8 cellular contexts compared by ENCODE assay signal in genomic region chr2:218781691-218782528, GRCh38. TPM values are rescaled to one million over a fixed set of nuclear protein-coding genes. Genes with fewer than 3 reads are reported as not detected.
DNase-seq lines count a peak whose midpoint lies in the region; ATAC-seq and TF ChIP-seq lines count a peak whose summit lies in the region.

TSS of gene CYP27A1 (plus strand) at chr2:218782147. CDS start at chr2:218782183, 36 bp downstream.

- 1% methylated on average over 55 to 76 of the region's 76 CpGs for WGBS in ovary, 3 donors

- peaks cover 8% of the 10 kb centered on the region; the same call in 2 of the 3 replicates for H3K36me3 Mint-ChIP-seq in GM23338 (ENCODE audit: low read depth)
- peaks cover 3% of the 10 kb centered on the region for H3K36me3 Mint-ChIP-seq in activated CD8-positive, alpha-beta T cell treated with anti-CD3 and anti-CD28 coated beads, Interleukin-2, amount 10 ng/mL, durations not matched to agents 7 days and 5 days (ENCODE audit: low read depth)
- H3K36me3 Mint-ChIP-seq in immature natural killer cell = peaks cover 9 to 16% (median 13%) of the 10 kb centered on the region in 3 donors

- H3K9me3 Mint-ChIP-seq in GM23338 (peaks cover 10% of the 10 kb centered on the region), immature natural killer cell (peaks cover 5 to 12% (median 7%) of the 10 kb centered on the region in 6 donors)
- no peaks in the 10 kb centered on the region for H3K9me3 Mint-ChIP-seq in activated CD8-positive, alpha-beta T cell treated with anti-CD3 and anti-CD28 coated beads, Interleukin-2, amount 10 ng/mL, durations not matched to agents 7 days and 5 days (ENCODE audit: insufficient read depth)

- CTCF ChIA-PET in activated CD8-positive, alpha-beta T cell treated with anti-CD3 and anti-CD28 coated beads, Interleukin-2, amount 10 ng/mL, durations not matched to agents 7 days and 5 days (lab: Charles Lee) = interaction anchor here (0.7 kb wide), 2 partner anchors 9 to 110 kb away, joined by 3 to 4 read pairs; no protein-coding TSS in a partner anchor

- no peak within 1 kb of the TSS for H3K27ac ChIP-seq in GM23338 (ENCODE audit: low read depth)
- H3K27ac ChIP-seq in ovary = peak within 1 kb of the TSS; percentile 34 to 53

- H3K27ac Mint-ChIP-seq in GM23338 = no peak within 1 kb of the TSS
- H3K27ac Mint-ChIP-seq in activated CD8-positive, alpha-beta T cell treated with anti-CD3 and anti-CD28 coated beads, Interleukin-2, amount 10 ng/mL, durations not matched to agents 7 days and 5 days = no peak within 1 kb of the TSS
- H3K27ac Mint-ChIP-seq in immature natural killer cell = no peak within 1 kb of the TSS

- H3K9me3 ChIP-seq in ovary = no peaks in the 10 kb centered on the region

- H3K4me1 Mint-ChIP-seq in GM23338 (peaks cover 13% of the 10 kb centered on the region), immature natural killer cell (peaks cover 0 to 3% of the 10 kb centered on the region in 2 donors)
- H3K4me1 Mint-ChIP-seq in activated CD8-positive, alpha-beta T cell treated with anti-CD3 and anti-CD28 coated beads, Interleukin-2, amount 10 ng/mL, durations not matched to agents 7 days and 5 days (ENCODE audit: low read depth) = peaks cover 4% of the 10 kb centered on the region

- peak within 1 kb of the TSS; percentile 81 for H3K4me3 Mint-ChIP-seq in GM23338
- H3K4me3 Mint-ChIP-seq in activated CD8-positive, alpha-beta T cell treated with anti-CD3 and anti-CD28 coated beads, Interleukin-2, amount 10 ng/mL, durations not matched to agents 7 days and 5 days = no peak within 1 kb of the TSS
- peak within 1 kb of the TSS in 1 of 5 donors; percentile 38 for H3K4me3 Mint-ChIP-seq in immature natural killer cell

- H3F3A ChIP-seq in GM23338 (replicated peaks; ENCODE audit: low read depth) = 0 out of 2 replicates have a peak, but pooled peaks cover 3% of the 10 kb centered on the region

- H3K4me2 ChIP-seq in GM23338 = peak within 1 kb of the TSS; percentile 98

- peak; percentile 94 for ATAC-seq in GM23338
- peak; percentile 67 for ATAC-seq in activated CD8-positive, alpha-beta T cell treated with anti-CD3 and anti-CD28 coated beads, Interleukin-2, amount 10 ng/mL, durations not matched to agents 7 days and 5 days
- no peak for ATAC-seq in HG03378 (IDR thresholded peaks at IDR 0.05; ENCODE audit: unreplicated experiment)
- no peak for ATAC-seq in HG03135 (IDR thresholded peaks at IDR 0.05; ENCODE audit: unreplicated experiment)

- no peaks in the 10 kb centered on the region for H3K9me2 ChIP-seq in GM23338 (ENCODE audit: insufficient read depth)

- peaks cover 55% of the 10 kb centered on the region for H3K27me3 ChIP-seq in GM23338 (ENCODE audit: insufficient read depth)
- no peaks in the 10 kb centered on the region for H3K27me3 ChIP-seq in ovary

- peaks cover 5% of the 10 kb centered on the region; the same call in 1 of the 2 replicates for H4K20me1 ChIP-seq in GM23338 (replicated peaks; ENCODE audit: insufficient read depth)

- peak; percentile 47 for TF ChIP-seq POLR2A in ovary (IDR thresholded peaks at IDR 0.05)

- POLR2A ChIA-PET in activated CD8-positive, alpha-beta T cell treated with anti-CD3 and anti-CD28 coated beads, Interleukin-2, amount 10 ng/mL, durations not matched to agents 7 days and 5 days (lab: Charles Lee) = no interaction called here

- peak; percentile 67 for DNase-seq in GM23338 (ENCODE audit: low spot score)
- DNase-seq in activated CD8-positive, alpha-beta T cell treated with anti-CD3 and anti-CD28 coated beads, Interleukin-2, amount 10 ng/mL, durations not matched to agents 7 days and 5 days = no peak
- peak; percentile 80 for DNase-seq in cardiac septum (ENCODE audit: low spot score)
- peak; percentile 59 to 70 (median 59) for DNase-seq in ovary
- no peak for DNase-seq in activated gamma-delta T cell (lab: John Stamatoyannopoulos, UW)
- DNase-seq in immature natural killer cell = no peak

- H2AFZ ChIP-seq in GM23338 = peak within 1 kb of the TSS; percentile 97

- TF ChIP-seq CTCF in GM23338 (conservative IDR thresholded peaks at IDR 0.05; ENCODE audit: low read depth in 2 of 2) (no peak), ovary (IDR thresholded peaks at IDR 0.05) (no peak)

- TF ChIP-seq EP300 in ovary (IDR thresholded peaks at IDR 0.05) = no peak

- H3K4me3 ChIP-seq in GM23338 = peak within 1 kb of the TSS; percentile 81
- H3K4me3 ChIP-seq in ovary = peak within 1 kb of the TSS; percentile 56

- intact Hi-C loops in cardiac septum (cut with DNase I) (loop anchor here (5.0 kb wide), 1 partner anchor 70 kb away; the partner anchor contains the start of gene TTLL4), ovary (cut with DNase I) (no loop called here)

- no peaks in the 10 kb centered on the region for H3K79me2 ChIP-seq in GM23338 (replicated peaks; ENCODE audit: insufficient read depth)

- H3K27me3 Mint-ChIP-seq in GM23338 (ENCODE audit: insufficient read depth, low read depth, poor library complexity) (peaks cover 30% of the 10 kb centered on the region), immature natural killer cell (ENCODE audit: low read depth in 3 of 3) (peaks cover 8 to 37% (median 34%) of the 10 kb centered on the region in 3 donors)
- H3K27me3 Mint-ChIP-seq in activated CD8-positive, alpha-beta T cell treated with anti-CD3 and anti-CD28 coated beads, Interleukin-2, amount 10 ng/mL, durations not matched to agents 7 days and 5 days (ENCODE audit: low read depth) = peaks cover 50% of the 10 kb centered on the region

- H3K4me1 ChIP-seq in GM23338 (ENCODE audit: insufficient read depth) (no peaks in the 10 kb centered on the region), ovary (ENCODE audit: insufficient read depth) (peaks cover 4% of the 10 kb centered on the region)

- H3K36me3 ChIP-seq in GM23338 (ENCODE audit: insufficient read depth) = no peaks in the 10 kb centered on the region
- no peaks in the 10 kb centered on the region for H3K36me3 ChIP-seq in ovary

TF ChIP-seq in GM23338, 12 proteins besides CTCF, POLR2A, EP300 and RAD21 (continues in another document):
- TF ChIP-seq EZH2 (IDR thresholded peaks at IDR 0.05; ENCODE audit: low read depth, unreplicated experiment) (peak; percentile 79), ZNF462 (CRISPR knock-in tag; IDR thresholded peaks at IDR 0.05) (no peak)

RNA-seq across cellular contexts. Expression of gene CYP27A1, which starts in this region (rescaled TPM):
- 4.2 and 6.9 TPM in 2 replicates for total RNA-seq in GM23338 (2014; rRNA removed; shearing (Covaris generic))
- polyA plus RNA-seq in GM23338 (2016; fragmentation: Nextera tagmentation; extraction: Ambion mirVana) (2.0 and 2.2 TPM in 2 replicates), ovary (10 to 100 TPM; 30.0 to 39.0 TPM), immature natural killer cell (under 1 TPM in 2 of 3 donors, not detected in 1; 0.34 to 0.60 TPM)
- total RNA-seq in activated CD8-positive, alpha-beta T cell treated with anti-CD3 and anti-CD28 coated beads, Interleukin-2, amount 10 ng/mL, durations not matched to agents 7 days and 5 days = not detected
- total RNA-seq in cardiac septum (5.2 TPM), ovary (10 to 100 TPM; 22.0 to 59.5 (median 34.4) TPM)

Comparison
In these comparisons a context has a peak if more than half of its experiments do, and no peak if none do; other contexts are left out.
1. Peak in ATAC-seq in activated CD8-positive, alpha-beta T cell treated with anti-CD3 and anti-CD28 coated beads, Interleukin-2, amount 10 ng/mL, durations not matched to agents 7 days and 5 days; RNA of the gene not detected or under 1 TPM.
2. DNase-seq: peak in GM23338 (single experiment), cardiac septum (single experiment) and ovary (5 of 5); none in activated CD8-positive, alpha-beta T cell treated with anti-CD3 and anti-CD28 coated beads, Interleukin-2, amount 10 ng/mL, durations not matched to agents 7 days and 5 days (single experiment), activated gamma-delta T cell (single experiment) and immature natural killer cell (0 of 3).